ENCODE assay signal across 1 cellular context in genomic region chr1:182428043-182428442, GRCh38.
TF ChIP-seq lines count a peak whose summit lies in the region.

No MANE protein-coding gene starts in this region.

TF ChIP-seq in GM12878, 131 proteins besides CTCF, POLR2A, EP300 and RAD21 (continues in another document):
- TF ChIP-seq GATAD2B (conservative IDR thresholded peaks at IDR 0.05; ENCODE audit: low read depth) (no peak), IRF5 (IDR thresholded peaks at IDR 0.05; ENCODE audit: borderline replicate concordance) (no peak), ZNF207 (IDR thresholded peaks at IDR 0.05; ENCODE audit: borderline replicate concordance) (no peak), HDAC2 (IDR thresholded peaks at IDR 0.05) (no peak), ESRRA (IDR thresholded peaks at IDR 0.05; ENCODE audit: low read length) (no peak), BMI1 (IDR thresholded peaks at IDR 0.05; ENCODE audit: borderline replicate concordance) (no peak; the same call in 1 of the 2 replicates), SPI1 (IDR thresholded peaks at IDR 0.05; ENCODE audit: borderline replicate concordance, insufficient read depth, low read depth, low read length) (no peak), MXI1 (IDR thresholded peaks at IDR 0.05; ENCODE audit: low read depth, low read length) (no peak), RELB (IDR thresholded peaks at IDR 0.05; ENCODE audit: low read depth) (peak; percentile 53), ZNF24 (IDR thresholded peaks at IDR 0.05) (no peak), KLF5 (IDR thresholded peaks at IDR 0.05; ENCODE audit: partially characterized antibody) (no peak), PBX3 (IDR thresholded peaks at IDR 0.05; ENCODE audit: insufficient replicate concordance, low read depth, low read length) (no peak), ZNF274 (IDR thresholded peaks at IDR 0.05; ENCODE audit: insufficient read depth, insufficient read length) (no peak), NFYA (IDR thresholded peaks at IDR 0.05; ENCODE audit: borderline replicate concordance, low read depth, low read length) (no peak), TCF3 (IDR thresholded peaks at IDR 0.05; ENCODE audit: borderline replicate concordance, insufficient read depth, low read depth, low read length) (no peak), USF2 (IDR thresholded peaks at IDR 0.05; ENCODE audit: borderline replicate concordance, low read depth, low read length) (no peak), ETV6 (conservative IDR thresholded peaks at IDR 0.05 in 1 of 2, IDR thresholded peaks at IDR 0.05 in 1 of 2; ENCODE audit: borderline replicate concordance in 1 of 2, low read depth in 1 of 2) (no peak), HDAC6 (IDR thresholded peaks at IDR 0.05; ENCODE audit: unreplicated experiment) (no peak), SUPT20H (IDR thresholded peaks at IDR 0.05; ENCODE audit: borderline replicate concordance, control insufficient read depth, low read depth, low read length) (no peak), TBL1XR1 (IDR thresholded peaks at IDR 0.05; ENCODE audit: low read depth, low read length) (no peak), ATF3 (IDR thresholded peaks at IDR 0.05; ENCODE audit: borderline replicate concordance, extremely low read depth, low read depth, low read length) (no peak), KDM1A (IDR thresholded peaks at IDR 0.05; ENCODE audit: borderline replicate concordance) (no peak), SKIL (IDR thresholded peaks at IDR 0.05; ENCODE audit: low read depth, poor library complexity, severe bottlenecking) (no peak), NBN (IDR thresholded peaks at IDR 0.05) (no peak), ZNF217 (IDR thresholded peaks at IDR 0.05) (no peak), BHLHE40 (IDR thresholded peaks at IDR 0.05; ENCODE audit: borderline replicate concordance in 1 of 2, low read depth in 2 of 2, low read length in 1 of 2) (no peak), MEF2B (IDR thresholded peaks at IDR 0.05; ENCODE audit: partially characterized antibody, poor library complexity, severe bottlenecking) (peak; percentile 57), ZBED1 (IDR thresholded peaks at IDR 0.05; ENCODE audit: borderline replicate concordance) (no peak), PKNOX1 (IDR thresholded peaks at IDR 0.05) (no peak), IRF3 (IDR thresholded peaks at IDR 0.05) (no peak), PAX5 (IDR thresholded peaks at IDR 0.05; ENCODE audit: borderline replicate concordance, low read depth, low read length) (no peak), ZNF622 (IDR thresholded peaks at IDR 0.05) (no peak), POU2F2 (IDR thresholded peaks at IDR 0.05; ENCODE audit: borderline replicate concordance, low read depth, low read length) (0 out of 3 replicates have a peak, but pooled peaks have one; percentile 12), STAT1 (conservative IDR thresholded peaks at IDR 0.05) (no peak), ELK1 (IDR thresholded peaks at IDR 0.05; ENCODE audit: low read depth, low read length) (no peak), NFXL1 (IDR thresholded peaks at IDR 0.05; ENCODE audit: borderline replicate concordance) (no peak), IKZF2 (IDR thresholded peaks at IDR 0.05) (peak; percentile 70 to 79), TAF1 (IDR thresholded peaks at IDR 0.05; ENCODE audit: borderline replicate concordance, low read depth, low read length) (no peak), SP1 (IDR thresholded peaks at IDR 0.05; ENCODE audit: low read depth, low read length) (no peak), HSF1 (IDR thresholded peaks at IDR 0.05; ENCODE audit: low read depth, low read length) (no peak), RAD51 (IDR thresholded peaks at IDR 0.05) (no peak), CHD4 (IDR thresholded peaks at IDR 0.05) (no peak), STAT3 (IDR thresholded peaks at IDR 0.05; ENCODE audit: low read depth, low read length) (no peak), FOS (IDR thresholded peaks at IDR 0.05; ENCODE audit: borderline replicate concordance, extremely low read depth, insufficient read length) (no peak), CHD2 (IDR thresholded peaks at IDR 0.05; ENCODE audit: borderline replicate concordance, low read depth, low read length) (no peak), RBBP5 (conservative IDR thresholded peaks at IDR 0.05) (no peak), NR2C1 (IDR thresholded peaks at IDR 0.05) (no peak), NR2F1 (conservative IDR thresholded peaks at IDR 0.05) (peak; percentile 92), ZBTB33 (IDR thresholded peaks at IDR 0.05) (no peak), SREBF2 (IDR thresholded peaks at IDR 0.05; ENCODE audit: low read length) (no peak), E4F1 (IDR thresholded peaks at IDR 0.05; ENCODE audit: borderline replicate concordance, partially characterized antibody) (no peak), POLR2AphosphoS5 (IDR thresholded peaks at IDR 0.05; ENCODE audit: low read length) (no peak)
